ENCODE assay signal across 2 cellular contexts in genomic region chr17:39622380-39623006, GRCh38.
A peak's percentile ranks its signal among the peaks of the same experiment; 100 is the strongest.
TF ChIP-seq lines count a peak whose summit lies in the region.

No MANE protein-coding gene starts in this region.

TF ChIP-seq in HCT116, 20 proteins besides CTCF, POLR2A, EP300 and RAD21:
- TF ChIP-seq EGR1 (IDR thresholded peaks at IDR 0.05; ENCODE audit: low read depth) (no peak), MAX (IDR thresholded peaks at IDR 0.05) (0 out of 2 replicates have a peak, but pooled peaks have one; percentile 14)
TF ChIP-seq in HCT116: peak in this region for 1.

TF ChIP-seq in SK-N-SH treated with all-trans-retinoic acid at 6 μM for 48 hours, 23 proteins besides CTCF, POLR2A, EP300 and RAD21:
- TF ChIP-seq ZNF8 (CRISPR knock-in tag; IDR thresholded peaks at IDR 0.05) (no peak), PPARA (CRISPR knock-in tag; IDR thresholded peaks at IDR 0.05; ENCODE audit: borderline replicate concordance) (no peak)
